In the genomic region with DNA sequence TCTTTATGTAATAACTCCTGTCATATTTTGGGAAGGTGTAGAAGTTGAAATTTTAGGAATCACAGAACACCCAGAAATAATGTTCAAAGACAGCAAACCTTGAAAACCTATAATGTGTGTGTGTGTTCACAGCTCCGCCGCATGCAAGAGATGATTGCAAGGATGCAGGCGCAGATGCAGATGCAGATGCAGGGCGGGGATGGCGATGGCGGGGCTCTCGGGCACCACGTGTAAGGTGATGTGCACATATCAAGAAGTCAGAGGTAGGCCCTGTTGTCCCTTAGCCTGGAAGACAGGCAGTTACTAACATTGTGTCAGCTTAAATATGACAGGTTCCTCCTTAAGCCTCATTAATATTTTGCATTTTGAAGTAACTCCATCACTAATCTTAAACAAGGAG, we compare ENCODE assay signal across 26 cellular contexts.
"Had no signal": no experiment of that assay in that cellular context is flagged by ENCODE, and none has a peak within 500 bp of the region (broad histone marks: within the 10 kb centered on the region; RNA-seq: fewer than 3 reads in every experiment).

No MANE protein-coding gene starts in this region.

- H3K9me3 Mint-ChIP-seq: memory B cell; mesothelial cell of epicardium; naive B cell; nephron progenitor cell; stimulated activated naive B cell treated with anti-CD40 and anti-IgM and Interleukin-4, amounts not matched to agents 10 μg/mL and 1 μg/mL and 100 μg/mL, for 72 hours; stimulated activated naive CD8-positive, alpha-beta T cell treated with anti-CD3 and anti-CD28 coated beads, Interleukin-15, Interleukin-2, amounts not matched to agents 100 ng/mL and 50 ng/mL, for 24 hours had no signal

- H3K27me3 ChIP-seq: gastrocnemius medialis, ovary, spleen, tibial nerve, upper lobe of left lung had no signal

- H3K4me3 Mint-ChIP-seq: memory B cell; mesothelial cell of epicardium; naive B cell; nephron progenitor cell; stimulated activated naive B cell treated with anti-CD40 and anti-IgM and Interleukin-4, amounts not matched to agents 10 μg/mL and 1 μg/mL and 100 μg/mL, for 72 hours; stimulated activated naive CD8-positive, alpha-beta T cell treated with anti-CD3 and anti-CD28 coated beads, Interleukin-15, Interleukin-2, amounts not matched to agents 100 ng/mL and 50 ng/mL, for 24 hours had no signal

- H3K9me3 ChIP-seq: gastrocnemius medialis, mucosa of descending colon, ovary, psoas muscle, spleen, thoracic aorta, tibial nerve, upper lobe of left lung had no signal

- H3K27me3 Mint-ChIP-seq: memory B cell; naive B cell; stimulated activated naive B cell treated with anti-CD40 and anti-IgM and Interleukin-4, amounts not matched to agents 10 μg/mL and 1 μg/mL and 100 μg/mL, for 72 hours; stimulated activated naive CD8-positive, alpha-beta T cell treated with anti-CD3 and anti-CD28 coated beads, Interleukin-15, Interleukin-2, amounts not matched to agents 100 ng/mL and 50 ng/mL, for 24 hours had no signal

- H3K4me3 ChIP-seq: gastrocnemius medialis, lung, mucosa of descending colon, ovary, psoas muscle, skin epidermis, spleen, thoracic aorta, tibial nerve, upper lobe of left lung had no signal

- ATAC-seq: esophagus mucosa; gastrocnemius medialis; psoas muscle; right cardiac atrium; stimulated activated naive B cell treated with anti-CD40 and anti-IgM and Interleukin-4, amounts not matched to agents 10 μg/mL and 1 μg/mL and 100 μg/mL, for 72 hours had no signal

- H3K27ac Mint-ChIP-seq: memory B cell; mesothelial cell of epicardium; naive B cell; nephron progenitor cell; stimulated activated naive B cell treated with anti-CD40 and anti-IgM and Interleukin-4, amounts not matched to agents 10 μg/mL and 1 μg/mL and 100 μg/mL, for 72 hours had no signal

- H3K36me3 ChIP-seq: ovary had no signal

- DNase-seq: cortex of kidney; effector CD4-positive, alpha-beta T cell; foreskin fibroblast; gastrocnemius medialis; head of caudate nucleus; mucosa of descending colon; naive B cell; nephron progenitor cell; occipital lobe; ovary; posterior cingulate gyrus; psoas muscle; right cardiac atrium; spleen; stimulated activated CD4-positive, alpha-beta T cell treated with anti-CD3 and anti-CD28 coated beads, Interleukin-4, amount 100 ng/mL, for 4 hours; stimulated activated naive B cell treated with anti-CD40 and anti-IgM and Interleukin-4, amounts not matched to agents 10 μg/mL and 1 μg/mL and 100 μg/mL, for 72 hours had no signal

- H3K27ac ChIP-seq: epithelial cell of prostate, gastrocnemius medialis, ovary, psoas muscle, skin epidermis, spleen, thoracic aorta, tibial nerve, upper lobe of left lung had no signal
